In the genomic region with DNA sequence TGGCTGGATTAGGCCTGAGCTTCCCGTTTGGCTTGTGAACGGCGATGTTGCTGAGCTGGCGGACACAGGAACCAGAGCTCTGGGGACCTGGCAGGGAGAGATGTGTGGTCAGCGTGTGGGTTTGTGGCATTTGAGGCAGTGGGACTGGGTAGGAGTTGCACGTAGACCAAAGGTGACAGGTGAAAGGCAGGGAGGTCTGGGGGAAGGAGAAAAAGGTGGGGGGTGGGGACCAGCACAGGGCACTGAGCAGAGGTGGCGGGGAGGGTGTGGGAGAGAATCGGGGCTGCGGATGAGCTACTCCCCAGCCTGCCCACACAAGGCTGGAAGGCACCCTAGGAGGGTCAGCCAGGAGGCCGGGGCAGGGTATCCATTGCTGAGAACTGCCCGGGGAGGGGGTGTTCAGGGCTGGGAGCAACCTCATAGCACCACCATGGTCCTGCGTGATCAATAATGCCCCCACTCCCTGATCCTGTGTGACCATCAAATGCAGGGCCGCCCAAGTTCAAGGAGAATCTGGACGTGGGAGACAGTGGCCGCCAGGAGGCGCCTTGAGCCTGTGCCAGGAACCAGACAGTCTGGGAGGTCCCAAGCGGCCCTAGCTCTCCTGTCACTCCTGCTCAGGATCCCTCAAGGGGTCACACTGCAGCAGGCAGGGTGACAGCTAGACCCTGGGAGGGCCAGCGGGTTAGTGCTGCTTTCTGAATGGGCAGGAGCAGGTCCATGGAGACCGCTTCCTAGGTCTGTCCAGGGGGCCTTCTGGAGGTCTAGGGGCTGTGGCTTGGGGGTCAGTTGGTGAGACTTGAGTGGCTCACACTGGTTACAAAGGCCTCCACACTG, we compare ENCODE assay signal across 9 cellular contexts. TPM values are rescaled to one million over a fixed set of nuclear protein-coding genes. Genes with fewer than 3 reads are reported as not detected.
DNase-seq lines count a peak whose midpoint lies in the region; ATAC-seq and TF ChIP-seq lines count a peak whose summit lies in the region.
"Had no signal": no experiment of that assay in that cellular context is flagged by ENCODE, and none has a peak within 500 bp of the region (broad histone marks: within the 10 kb centered on the region; RNA-seq: fewer than 3 reads in every experiment).

No MANE protein-coding gene starts in this region.

- peaks cover 7% of the 10 kb centered on the region for H3K36me3 Mint-ChIP-seq in Caco-2 (ENCODE audit: insufficient read depth, unreplicated experiment)

- ATAC-seq in left colon: peak; percentile 63
- peak; percentile 60 for ATAC-seq in stimulated activated naive CD8-positive, alpha-beta T cell treated with anti-CD3 and anti-CD28 coated beads, Interleukin-15, amount 100 ng/mL, for 72 hours
- ATAC-seq in GM21737 (IDR thresholded peaks at IDR 0.05; ENCODE audit: unreplicated experiment): no peak
- no peak for ATAC-seq in HG03108 (IDR thresholded peaks at IDR 0.05; ENCODE audit: unreplicated experiment)

- no peak overlapping the region for H3K27ac Mint-ChIP-seq in Caco-2 (ENCODE audit: unreplicated experiment)
- peak overlapping the region; percentile 31 for H3K27ac Mint-ChIP-seq in stimulated activated naive CD8-positive, alpha-beta T cell treated with anti-CD3 and anti-CD28 coated beads, Interleukin-15, amount 100 ng/mL, for 72 hours

- peaks cover 2% of the 10 kb centered on the region for H3K27me3 Mint-ChIP-seq in Caco-2 (ENCODE audit: insufficient read depth, unreplicated experiment)
- H3K27me3 Mint-ChIP-seq in stimulated activated naive CD8-positive, alpha-beta T cell treated with anti-CD3 and anti-CD28 coated beads, Interleukin-15, amount 100 ng/mL, for 72 hours: no peaks in the 10 kb centered on the region

- H3K4me1 ChIP-seq in Caco-2: no peaks in the 10 kb centered on the region; the same call in 1 of the 2 replicates
- no peaks in the 10 kb centered on the region for H3K4me1 ChIP-seq in breast epithelium

- intact Hi-C loops in Caco-2 (cut with micrococcal nuclease; ENCODE audit: unreplicated experiment) (loop anchor here (1.0 kb wide), 2 partner anchors 23 to 98 kb away; no protein-coding TSS in a partner anchor), breast epithelium (cut with DNase I; ENCODE audit: low total_unique reads) (no loop called here), left colon (cut with DNase I, micrococcal nuclease) (no loop called here)

- no peaks in the 10 kb centered on the region for H3K4me1 Mint-ChIP-seq in Caco-2 (ENCODE audit: low read depth, unreplicated experiment)
- peaks cover 7% of the 10 kb centered on the region for H3K4me1 Mint-ChIP-seq in stimulated activated naive CD8-positive, alpha-beta T cell treated with anti-CD3 and anti-CD28 coated beads, Interleukin-15, amount 100 ng/mL, for 72 hours

- H3K4me3 Mint-ChIP-seq in Caco-2 (ENCODE audit: unreplicated experiment): no peak overlapping the region
- H3K4me3 Mint-ChIP-seq in stimulated activated naive CD8-positive, alpha-beta T cell treated with anti-CD3 and anti-CD28 coated beads, Interleukin-15, amount 100 ng/mL, for 72 hours: no peak overlapping the region

- peak; percentile 70 to 71 for DNase-seq in Caco-2
- peak; percentile 61 for DNase-seq in HuH-7.5 (ENCODE audit: low spot score)
- DNase-seq in SK-MEL-5 (ENCODE audit: low read depth, low spot score): peak; percentile 66
- peak in 1 of 2 donors; percentile 69 for DNase-seq in breast epithelium (ENCODE audit: low spot score in 2 of 2)
- DNase-seq in left colon: peak in 1 of 2 donors; percentile 83
- DNase-seq in stimulated activated naive CD8-positive, alpha-beta T cell treated with anti-CD3 and anti-CD28 coated beads, Interleukin-15, amount 100 ng/mL, for 72 hours: peak in 1 of 2 donors; percentile 40

- H3K36me3 ChIP-seq in Caco-2 (ENCODE audit: control insufficient read depth, insufficient read depth, low read length) (no peaks in the 10 kb centered on the region), breast epithelium (no peaks in the 10 kb centered on the region)
- H3K36me3 ChIP-seq: neutrophil had no signal

- H3K9me3 ChIP-seq in Caco-2 (no peaks in the 10 kb centered on the region), breast epithelium (no peaks in the 10 kb centered on the region)
- H3K9me3 ChIP-seq: neutrophil had no signal

- H3K4me3 ChIP-seq in Caco-2 (ENCODE audit: low read depth, low read length) (no peak overlapping the region), breast epithelium (no peak overlapping the region)

- H3K27me3 ChIP-seq in Caco-2 (replicated peaks; ENCODE audit: control insufficient read depth, insufficient read depth, low read length): no peaks in the 10 kb centered on the region
- H3K27me3 ChIP-seq in breast epithelium: no peaks in the 10 kb centered on the region

- peaks cover 10% of the 10 kb centered on the region for H3K9me3 Mint-ChIP-seq in Caco-2 (ENCODE audit: unreplicated experiment)
- H3K9me3 Mint-ChIP-seq in stimulated activated naive CD8-positive, alpha-beta T cell treated with anti-CD3 and anti-CD28 coated beads, Interleukin-15, amount 100 ng/mL, for 72 hours: no peaks in the 10 kb centered on the region

- H3K27ac ChIP-seq in breast epithelium: peak overlapping the region in 1 of 2 donors; percentile 19
- H3K27ac ChIP-seq: neutrophil had no signal

- POLR2A ChIA-PET in Caco-2 (lab: Charles Lee): interaction anchor here (0.7 kb wide), 1 partner anchor 644 kb away, joined by 6 read pairs; no protein-coding TSS in a partner anchor

- TF ChIP-seq CTCF in Caco-2 (IDR thresholded peaks at IDR 0.05; ENCODE audit: insufficient read depth in 1 of 2, low read depth in 1 of 2, low read length in 1 of 2, severe bottlenecking in 1 of 2, unreplicated experiment in 1 of 2) (peak; percentile 83 to 88), breast epithelium (IDR thresholded peaks at IDR 0.05) (peak in 2 of 3 donors; percentile 65 to 71)

- CTCF ChIA-PET in Caco-2 (lab: Charles Lee): interaction anchor here (0.6 to 4.1 kb wide), 8 partner anchors 16 to 329 kb away, joined by 3 to 20 read pairs (median 4); a partner anchor contains a TSS

- no peak for TF ChIP-seq POLR2A in breast epithelium (IDR thresholded peaks at IDR 0.05)

- no TSS peak for BruUV-seq in Caco-2 (replicated peaks; lab: Mats Ljungman, UMichigan)

- in situ Hi-C loops in SK-MEL-5 (cut with HindIII; ENCODE audit: low pct_unique_long_range_greater_than_20kb, low sequenced_read_pairs): no loop called here

RNA-seq across cellular contexts. Expression of a gene that starts 12.8 kb away (rescaled TPM):
- total RNA-seq in Caco-2 (2022): 110 and 119 TPM in 2 replicates
- total RNA-seq in SK-MEL-5 (2014; rRNA removed; shearing (Covaris generic)): 206 and 228 TPM in 2 replicates
- 184 and 215 TPM in 2 replicates for polyA plus RNA-seq in SK-MEL-5 (2015; cell fraction: cytosol; rRNA removed)
- polyA plus RNA-seq in SK-MEL-5 (2015; cell fraction: nucleus; rRNA removed): 128 and 137 TPM in 2 replicates
- 100 to 1,000 TPM; 297 to 525 (median 450) TPM for total RNA-seq in breast epithelium
- 100 to 1,000 TPM; 274 to 323 TPM for total RNA-seq in left colon

RNA-seq across cellular contexts. Expression of a gene that starts 20.4 kb away (rescaled TPM):
- 347 and 360 TPM in 2 replicates for total RNA-seq in Caco-2 (2022)
- total RNA-seq in SK-MEL-5 (2014; rRNA removed; shearing (Covaris generic)): 98.2 and 120 TPM in 2 replicates
- 311 and 382 TPM in 2 replicates for polyA plus RNA-seq in SK-MEL-5 (2015; cell fraction: cytosol; rRNA removed)
- 117 and 163 TPM in 2 replicates for polyA plus RNA-seq in SK-MEL-5 (2015; cell fraction: nucleus; rRNA removed)
- total RNA-seq in breast epithelium: 100 to 1,000 TPM; 391 to 498 (median 457) TPM
- total RNA-seq in left colon: 100 to 1,000 TPM; 260 to 285 TPM

RNA-seq across cellular contexts. Expression of a gene that starts 38.6 kb away (rescaled TPM):
- total RNA-seq in Caco-2 (2022) (not detected in 2 replicates), breast epithelium (not detected), left colon (not detected)
- total RNA-seq in SK-MEL-5 (2014; rRNA removed; shearing (Covaris generic)): not detected in 2 replicates
- polyA plus RNA-seq in SK-MEL-5 (2015; cell fraction: cytosol; rRNA removed): not detected in 2 replicates
- not detected in 2 replicates for polyA plus RNA-seq in SK-MEL-5 (2015; cell fraction: nucleus; rRNA removed)

RNA-seq across cellular contexts. Expression of a gene that starts 52.5 kb away (rescaled TPM):
- total RNA-seq in Caco-2 (2022): 13.3 and 14.6 TPM in 2 replicates
- 0.37 and 0.53 TPM in 2 replicates for total RNA-seq in SK-MEL-5 (2014; rRNA removed; shearing (Covaris generic))
- 5.2 and 6.3 TPM in 2 replicates for polyA plus RNA-seq in SK-MEL-5 (2015; cell fraction: cytosol; rRNA removed)
- polyA plus RNA-seq in SK-MEL-5 (2015; cell fraction: nucleus; rRNA removed): 0.27 and 0.78 TPM in 2 replicates
- total RNA-seq in breast epithelium: 100 to 1,000 TPM in 1 of 3 donors, 10 to 100 TPM in 2; 38.8 to 121 (median 67.2) TPM
- total RNA-seq in left colon: 10 to 100 TPM in 1 of 2 donors, 1 to 10 TPM in 1; 9.6 to 29.6 TPM

RNA-seq across cellular contexts. Expression of a gene that starts 56.0 kb away (rescaled TPM):
- total RNA-seq in Caco-2 (2022) (not detected in 2 replicates), breast epithelium (not detected), left colon (not detected)
- not detected in 2 replicates for total RNA-seq in SK-MEL-5 (2014; rRNA removed; shearing (Covaris generic))
- polyA plus RNA-seq in SK-MEL-5 (2015; cell fraction: cytosol; rRNA removed): not detected in 2 replicates
- not detected in 2 replicates for polyA plus RNA-seq in SK-MEL-5 (2015; cell fraction: nucleus; rRNA removed)

Comparison
In these comparisons a context has a peak if more than half of its experiments do, and no peak if none do; other contexts are left out.
1. ATAC-seq: peak in left colon (single experiment) and stimulated activated naive CD8-positive, alpha-beta T cell treated with anti-CD3 and anti-CD28 coated beads, Interleukin-15, amount 100 ng/mL, for 72 hours (single experiment); none in GM21737 (single experiment) and HG03108 (single experiment).